In the genomic region with DNA sequence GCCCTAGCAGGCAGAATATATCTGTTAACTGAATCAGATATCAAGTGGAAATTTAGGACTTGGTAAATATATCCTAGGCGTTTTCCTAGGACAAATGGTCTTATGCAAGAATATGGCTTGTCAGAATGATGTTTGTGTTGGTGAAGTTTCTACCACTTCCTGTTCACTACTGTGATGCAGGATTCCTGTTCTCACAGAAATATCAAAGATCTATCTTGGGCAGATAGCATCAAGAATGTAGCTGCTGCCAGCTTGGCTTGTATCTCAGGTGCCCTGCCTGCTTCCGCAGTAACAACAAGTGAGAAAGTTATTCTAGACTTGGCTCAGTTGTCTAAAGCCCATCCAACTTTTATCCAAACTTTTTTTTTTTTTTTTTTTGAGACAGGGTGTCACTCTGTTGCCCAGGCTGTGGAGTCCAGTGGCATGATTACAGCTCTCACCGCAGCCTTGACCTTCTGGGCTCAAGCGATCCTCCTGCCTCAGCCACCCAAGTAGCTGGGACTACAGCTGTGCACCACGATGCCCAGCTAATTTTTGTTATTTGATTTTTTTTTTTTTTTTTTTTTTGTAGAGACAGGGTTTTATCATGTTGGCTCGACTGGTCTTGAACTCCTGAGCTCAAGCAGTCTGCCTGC, we compare ENCODE assay signal across 17 cellular contexts.
A peak's percentile ranks its signal among the peaks of the same experiment; 100 is the strongest.
DNase-seq lines count a peak whose midpoint lies in the region; ATAC-seq and TF ChIP-seq lines count a peak whose summit lies in the region.
"Had no signal": no experiment of that assay in that cellular context is flagged by ENCODE, and none has a peak within 500 bp of the region (broad histone marks: within the 10 kb centered on the region; RNA-seq: fewer than 3 reads in every experiment).

No MANE protein-coding gene starts in this region.

- peaks cover 12% of the 10 kb centered on the region for H3K4me1 Mint-ChIP-seq in central memory CD8-positive, alpha-beta T cell
- H3K4me1 Mint-ChIP-seq: mesothelial cell of epicardium, neural crest cell had no signal

- H3K9me3 Mint-ChIP-seq in central memory CD8-positive, alpha-beta T cell: no peaks in the 10 kb centered on the region
- H3K9me3 Mint-ChIP-seq: mesothelial cell of epicardium, neural crest cell had no signal

- H3K4me1 ChIP-seq in right atrium auricular region: peaks cover 0 to 9% of the 10 kb centered on the region in 2 donors
- H3K4me1 ChIP-seq in MM.1S (ENCODE audit: low read length): no peaks in the 10 kb centered on the region
- peaks cover 10 to 27% of the 10 kb centered on the region in 2 donors for H3K4me1 ChIP-seq in thyroid gland
- H3K4me1 ChIP-seq: Caco-2, Peyer's patch had no signal

- no peak overlapping the region for H3K9ac ChIP-seq in MM.1S (ENCODE audit: low read length)

- H3K27me3 Mint-ChIP-seq in central memory CD8-positive, alpha-beta T cell: no peaks in the 10 kb centered on the region

- DNase-seq in left cardiac atrium: no peak
- DNase-seq in right atrium auricular region (ENCODE audit: low spot score): no peak
- DNase-seq in MM.1S: peak; percentile 22
- DNase-seq in central memory CD8-positive, alpha-beta T cell (ENCODE audit: low spot score in 2 of 2): no peak
- peak; percentile 64 to 67 for DNase-seq in thyroid gland
- no peak for DNase-seq in COLO668 (lab: John Stamatoyannopoulos, UW; ENCODE audit: unreplicated experiment)
- DNase-seq: activated CD8-positive, alpha-beta memory T cell treated with anti-CD3 and anti-CD28 coated beads, Interleukin-2, amount 50 U/mL, for 4 hours; Caco-2; left colon; MV-4-11; NCI-H187; NCI-H345; Peyer's patch; T1000 had no signal

- H3K36me3 ChIP-seq in right atrium auricular region (peaks cover 16% of the 10 kb centered on the region), MM.1S (replicated peaks; ENCODE audit: insufficient read depth, low read length) (no peaks in the 10 kb centered on the region), thyroid gland (peaks cover 18 to 21% of the 10 kb centered on the region in 2 donors)

- H3K27ac Mint-ChIP-seq in central memory CD8-positive, alpha-beta T cell (ENCODE audit: low read depth): peak overlapping the region; percentile 16
- H3K27ac Mint-ChIP-seq: mesothelial cell of epicardium had no signal

- H3K27ac ChIP-seq in right atrium auricular region (peak overlapping the region in 1 of 2 donors; percentile 37), MM.1S (ENCODE audit: low read length) (no peak overlapping the region), thyroid gland (peak overlapping the region in 1 of 3 donors; percentile 26)
- H3K27ac ChIP-seq: Peyer's patch had no signal

- no peaks in the 10 kb centered on the region for H4K20me1 ChIP-seq in MM.1S (ENCODE audit: insufficient read depth, low read length)

- TF ChIP-seq CTCF in right atrium auricular region (IDR thresholded peaks at IDR 0.05) (no peak), MM.1S (IDR thresholded peaks at IDR 0.05; ENCODE audit: low read length) (no peak), thyroid gland (IDR thresholded peaks at IDR 0.05) (no peak)

- H3K79me2 ChIP-seq in MM.1S (ENCODE audit: low read length): no peaks in the 10 kb centered on the region

- no peak overlapping the region for H3K4me3 Mint-ChIP-seq in central memory CD8-positive, alpha-beta T cell
- H3K4me3 Mint-ChIP-seq: mesothelial cell of epicardium, neural crest cell had no signal

- no peaks in the 10 kb centered on the region; the same call in 1 of the 2 replicates for H3F3A ChIP-seq in MM.1S (ENCODE audit: insufficient read depth, low read length)

- no peak overlapping the region for H3K4me2 ChIP-seq in MM.1S (ENCODE audit: low read depth, low read length)

- H3K36me3 Mint-ChIP-seq in central memory CD8-positive, alpha-beta T cell (ENCODE audit: insufficient read depth): peaks cover 7% of the 10 kb centered on the region

- H3K27me3 ChIP-seq in right atrium auricular region (no peaks in the 10 kb centered on the region), MM.1S (replicated peaks; ENCODE audit: insufficient read depth, low read length) (no peaks in the 10 kb centered on the region), thyroid gland (no peaks in the 10 kb centered on the region)
- H3K27me3 ChIP-seq: Peyer's patch had no signal

- intact Hi-C loops in left cardiac atrium (cut with DNase I) (no loop called here), thyroid gland (cut with DNase I) (no loop called here)

- no peaks in the 10 kb centered on the region for H3K9me3 ChIP-seq in right atrium auricular region
- no peaks in the 10 kb centered on the region for H3K9me3 ChIP-seq in MM.1S (replicated peaks; ENCODE audit: insufficient read depth, low read length)
- H3K9me3 ChIP-seq in thyroid gland: no peaks in the 10 kb centered on the region
- H3K9me3 ChIP-seq: Caco-2, Peyer's patch had no signal

- TF ChIP-seq POLR2A in thyroid gland (IDR thresholded peaks at IDR 0.05): no peak

- WGBS in thyroid gland, 2 donors: 64 to 74% methylated on average over 6 of the region's 6 CpGs

- no peak overlapping the region for H2AFZ ChIP-seq in MM.1S (ENCODE audit: low read length)

- H3K4me3 ChIP-seq in right atrium auricular region (no peak overlapping the region), MM.1S (ENCODE audit: low read length) (no peak overlapping the region), thyroid gland (replicated peaks in 1 of 3) (no peak overlapping the region)
- H3K4me3 ChIP-seq: Peyer's patch had no signal

- H3K9me2 ChIP-seq in MM.1S (replicated peaks; ENCODE audit: insufficient read depth, low read length): no peaks in the 10 kb centered on the region

- ATAC-seq in left cardiac atrium (peak; percentile 35 to 67), GM21515 (IDR thresholded peaks at IDR 0.05; ENCODE audit: unreplicated experiment) (no peak)
- ATAC-seq in central memory CD8-positive, alpha-beta T cell (replicated peaks; ENCODE audit: extremely low read depth, poor library complexity, severe bottlenecking): peak; percentile 77
- ATAC-seq: left colon had no signal

Comparison
In these comparisons a context has a peak if more than half of its experiments do, and no peak if none do; other contexts are left out.
1. DNase-seq: peak in MM.1S (single experiment) and thyroid gland (2 of 2); none in left cardiac atrium (single experiment), right atrium auricular region (single experiment), central memory CD8-positive, alpha-beta T cell (0 of 2) and COLO668 (single experiment).